ENCODE assay signal across 10 cellular contexts in the genomic region with DNA sequence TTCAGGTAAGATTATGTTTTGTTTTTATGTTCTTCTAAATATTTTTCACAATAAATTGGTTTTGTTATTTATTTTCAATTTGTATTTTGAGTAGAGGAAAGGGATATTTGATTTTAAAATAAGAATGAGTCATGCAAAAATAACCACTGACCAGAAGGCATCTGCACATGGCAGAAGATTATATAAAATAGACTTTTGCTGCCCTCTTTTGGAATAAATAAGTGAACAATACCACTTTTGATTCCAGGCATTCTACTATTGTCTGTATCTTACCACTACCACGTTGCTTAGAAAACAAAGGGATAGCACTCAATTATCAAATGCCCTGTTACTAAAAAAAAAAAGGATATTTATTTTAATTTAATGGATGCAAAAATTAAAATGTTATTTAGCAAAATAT.
DNase-seq lines count a peak whose midpoint lies in the region; ATAC-seq and TF ChIP-seq lines count a peak whose summit lies in the region.
"Had no signal": no experiment of that assay in that cellular context is flagged by ENCODE, and none has a peak within 500 bp of the region (broad histone marks: within the 10 kb centered on the region; RNA-seq: fewer than 3 reads in every experiment).

No MANE protein-coding gene starts in this region.

- no peaks in the 10 kb centered on the region for H3K36me3 ChIP-seq in RWPE2 (ENCODE audit: low read depth)

- no peak overlapping the region for H3K4me3 ChIP-seq in RWPE2 (ENCODE audit: severe bottlenecking)
- H3K4me3 ChIP-seq in coronary artery: no peak overlapping the region

- H3K9me3 ChIP-seq in RWPE2 (ENCODE audit: severe bottlenecking): no peaks in the 10 kb centered on the region

- ATAC-seq in RWPE2 (ENCODE audit: low read depth) (peak; percentile 66; the same call in 2 of the 3 replicates), HG03159 (IDR thresholded peaks at IDR 0.05; ENCODE audit: unreplicated experiment) (no peak)
- ATAC-seq: left colon had no signal

- no peak overlapping the region for H3K27ac ChIP-seq in RWPE2 (ENCODE audit: poor library complexity, severe bottlenecking)
- no peak overlapping the region for H3K27ac ChIP-seq in coronary artery

- H3K4me1 ChIP-seq in RWPE2 (ENCODE audit: insufficient read depth, poor library complexity, severe bottlenecking): no peaks in the 10 kb centered on the region

- peak; percentile 48 for TF ChIP-seq CTCF in RWPE2 (IDR thresholded peaks at IDR 0.05; ENCODE audit: poor library complexity, severe bottlenecking)
- no peak for TF ChIP-seq CTCF in coronary artery (IDR thresholded peaks at IDR 0.05)

- DNase-seq in DMS79 treated with DMSO at 0.1 percent for 48 hours (lab: John Stamatoyannopoulos, UW): peak; percentile 87
- DNase-seq in NCI-H1417 (lab: John Stamatoyannopoulos, UW): peak; percentile 5 to 88 (median 75)
- no peak for DNase-seq in RWPE2 (ENCODE audit: low spot score)
- peak; percentile 53 for DNase-seq in midbrain (lab: John Stamatoyannopoulos, UW)
- no peak for DNase-seq in KG1 (lab: John Stamatoyannopoulos, UW)
- no peak for DNase-seq in glomerular visceral epithelial cell (ENCODE audit: extremely low spot score)
- no peak for DNase-seq in coronary artery (ENCODE audit: low spot score)
- DNase-seq: left colon; stimulated activated CD4-positive, alpha-beta T cell treated with anti-CD3 and anti-CD28 coated beads, Interleukin-4, amount 100 ng/mL, for 4 hours had no signal

- peaks cover 28% of the 10 kb centered on the region for H3K27me3 ChIP-seq in RWPE2 (ENCODE audit: insufficient read depth, poor library complexity, severe bottlenecking)

Comparison
In these comparisons a context has a peak if more than half of its experiments do, and no peak if none do; other contexts are left out.
1. DNase-seq: peak in DMS79 treated with DMSO at 0.1 percent for 48 hours (single experiment), NCI-H1417 (3 of 3) and midbrain (single experiment); none in RWPE2 (single experiment), KG1 (single experiment), glomerular visceral epithelial cell (single experiment) and coronary artery (single experiment).